Comparison of ENCODE assay signal across 5 cellular contexts in genomic region chr2:40256008-40256407, GRCh38.
"Had no signal": no experiment of that assay in that cellular context is flagged by ENCODE, and none has a peak within 500 bp of the region (broad histone marks: within the 10 kb centered on the region; RNA-seq: fewer than 3 reads in every experiment).

No MANE protein-coding gene starts in this region.

- H3K9ac ChIP-seq: GM23248 had no signal

- DNase-seq: IMR-90 had no signal

- ATAC-seq: K562 had no signal

- H3K27ac ChIP-seq: GM23248, HL-60 had no signal

- H3K4me3 ChIP-seq: GM23248, K562 had no signal

- H2AFZ ChIP-seq: GM23248 had no signal

- H3K4me3 Mint-ChIP-seq: H9 had no signal

- H3K9me3 Mint-ChIP-seq: H9 had no signal
